In the genomic region with DNA sequence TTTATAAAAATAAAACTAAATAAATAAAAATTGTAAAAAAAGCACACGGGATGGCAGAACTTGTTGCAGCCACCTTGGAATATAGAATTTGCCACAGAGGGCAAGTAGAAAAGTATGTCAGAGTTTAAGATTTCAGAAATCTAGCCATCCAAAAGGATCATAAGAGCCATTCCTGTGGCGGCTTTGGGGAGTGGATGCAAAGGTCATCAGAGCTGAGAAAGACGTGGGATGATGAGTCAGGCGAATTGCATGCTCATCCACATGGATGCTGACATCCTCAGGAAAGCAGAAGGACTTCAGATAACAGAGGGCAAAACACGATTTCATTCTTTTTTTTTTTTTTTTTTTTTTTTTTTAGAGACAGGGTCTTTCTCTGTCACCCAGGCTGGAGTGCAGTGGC, we compare ENCODE assay signal across 8 cellular contexts. TPM values are rescaled to one million over a fixed set of nuclear protein-coding genes. Genes with fewer than 3 reads are reported as not detected.
A peak's percentile ranks its signal among the peaks of the same experiment; 100 is the strongest.
DNase-seq lines count a peak whose midpoint lies in the region; ATAC-seq, FAIRE-seq and TF ChIP-seq lines count a peak whose summit lies in the region.
"Not testable (repeated sequence)": the region's sequence is repeated elsewhere in the genome, so short reads cannot be mapped to it uniquely, and the experiment has no call there.

No MANE protein-coding gene starts in this region.

- intact Hi-C loops in K562 (cut with micrococcal nuclease); HepG2 (cut with micrococcal nuclease; ENCODE audit: unreplicated experiment): not testable (repeated sequence)

- in situ Hi-C loops in K562 (cut with MboI); HepG2 (cut with HindIII; ENCODE audit: extremely low pct_ligation_motif_present, low pct_unique_long_range_greater_than_20kb): not testable (repeated sequence)

- not testable (repeated sequence) for H3K4me2 ChIP-seq in K562 (ENCODE audit: insufficient read depth, low read length); HepG2 (ENCODE audit: low read depth, low read length)

- H3K9me3 ChIP-seq in K562 (replicated peaks; ENCODE audit: control insufficient read depth, insufficient read depth, low read depth, low read length); HepG2 (ENCODE audit: low read length): not testable (repeated sequence)

- 14% methylated on average over 5 of the region's 5 CpGs for WGBS in K562 (ENCODE audit: insufficient coverage, low coverage, missing lambda C conversion rate)
- WGBS in HepG2 (ENCODE audit: low lambda C conversion rate), result 17% methylated on average over 5 of the region's 5 CpGs

- peak overlapping the region; percentile 38 for H3K27ac Mint-ChIP-seq in stimulated activated naive CD8-positive, alpha-beta T cell treated with anti-CD3 and anti-CD28 coated beads, Interleukin-15, Interleukin-2, amounts not matched to agents 100 ng/mL and 50 ng/mL, for 24 hours

- not testable (repeated sequence) for H3K27ac ChIP-seq in K562 (ENCODE audit: extremely low read depth, low read depth, low read length); HepG2 (ENCODE audit: extremely low read length, insufficient read depth, low read length)

- not testable (repeated sequence) for H3K9ac ChIP-seq in K562 (ENCODE audit: insufficient read depth in 1 of 2, low read depth in 2 of 2, low read length in 2 of 2); HepG2 (ENCODE audit: insufficient read depth, low read depth, low read length)

- H3K9me1 ChIP-seq in K562 (ENCODE audit: control insufficient read depth, insufficient read depth, low read length), result not testable (repeated sequence)

- BruUV-seq in K562 (replicated peaks; lab: Mats Ljungman, UMichigan); HepG2 (replicated peaks; lab: Mats Ljungman, UMichigan): not testable (repeated sequence)

- not testable (repeated sequence) for FAIRE-seq in K562 (lab: Jason Lieb, UNC)
- FAIRE-seq in HepG2 (lab: Jason Lieb, UNC), result peak; percentile 32

- not testable (repeated sequence) for H3K4me3 Mint-ChIP-seq in stimulated activated naive CD8-positive, alpha-beta T cell treated with anti-CD3 and anti-CD28 coated beads, Interleukin-15, Interleukin-2, amounts not matched to agents 100 ng/mL and 50 ng/mL, for 24 hours

- H4K20me1 ChIP-seq in K562 (replicated peaks; ENCODE audit: control insufficient read depth, insufficient read depth, low read length); HepG2 (ENCODE audit: insufficient read depth, low read length): not testable (repeated sequence)

- H3K9me3 Mint-ChIP-seq in stimulated activated naive CD8-positive, alpha-beta T cell treated with anti-CD3 and anti-CD28 coated beads, Interleukin-15, Interleukin-2, amounts not matched to agents 100 ng/mL and 50 ng/mL, for 24 hours, result not testable (repeated sequence)

- TF ChIP-seq CTCF in K562 (IDR thresholded peaks at IDR 0.05 in 2 of 3, conservative IDR thresholded peaks at IDR 0.05 in 1 of 3; ENCODE audit: insufficient read depth in 2 of 3, low read depth in 1 of 3, low read length in 3 of 3); fibroblast of mammary gland (conservative IDR thresholded peaks at IDR 0.05; ENCODE audit: control insufficient read depth, insufficient read depth, low read depth, low read length); HepG2 (CRISPR knock-in tag; IDR thresholded peaks at IDR 0.05): not testable (repeated sequence)

- H3K36me3 ChIP-seq in K562 (ENCODE audit: control insufficient read depth, insufficient read depth, low read length); HepG2 (replicated peaks in 1 of 2; ENCODE audit: control insufficient read depth in 1 of 2, insufficient read depth in 2 of 2, low read length in 2 of 2): not testable (repeated sequence)

- not testable (repeated sequence) for ATAC-seq in K562, HepG2

- TF ChIP-seq EP300 in K562 (IDR thresholded peaks at IDR 0.05; ENCODE audit: low read length); HepG2 (IDR thresholded peaks at IDR 0.05; ENCODE audit: low read depth in 2 of 2, low read length in 2 of 2); HepG2 (CRISPR knock-in tag; IDR thresholded peaks at IDR 0.05; ENCODE audit: borderline replicate concordance): not testable (repeated sequence)

- CTCF ChIA-PET in K562 (lab: Yijun Ruan, JAX; ENCODE audit: low intra/inter-chr PET ratio); HepG2 (lab: Yijun Ruan, JAX; ENCODE audit: low intra/inter-chr PET ratio, low total read pairs): not testable (repeated sequence)

- H3K36me3 Mint-ChIP-seq in stimulated activated naive CD8-positive, alpha-beta T cell treated with anti-CD3 and anti-CD28 coated beads, Interleukin-15, Interleukin-2, amounts not matched to agents 100 ng/mL and 50 ng/mL, for 24 hours (ENCODE audit: low read depth), result not testable (repeated sequence)

- TF ChIP-seq RAD21 in K562 (CRISPR knock-in tag; conservative IDR thresholded peaks at IDR 0.05 in 1 of 2, IDR thresholded peaks at IDR 0.05 in 1 of 2); HepG2 (CRISPR knock-in tag; IDR thresholded peaks at IDR 0.05): not testable (repeated sequence)

- peak; percentile 36 for DNase-seq in AG20443 (ENCODE audit: low spot score)
- DNase-seq in GM04504 (ENCODE audit: low read depth), result peak; percentile 16
- peak; percentile 71 for DNase-seq in LHCN-M2 (ENCODE audit: low read depth)
- DNase-seq in SW480 (ENCODE audit: low spot score), result peak; percentile 48
- not testable (repeated sequence) for DNase-seq in K562 (ENCODE audit: extremely low read depth in 1 of 4, low spot score in 3 of 4)
- DNase-seq in fibroblast of mammary gland (ENCODE audit: low read depth), result peak; percentile 81
- peak; percentile 25 for DNase-seq in HepG2 (ENCODE audit: low spot score)

- TF ChIP-seq POLR2A in K562 (conservative IDR thresholded peaks at IDR 0.05); HepG2 (IDR thresholded peaks at IDR 0.05; ENCODE audit: insufficient read depth in 1 of 2, low read depth in 2 of 2, low read length in 2 of 2): not testable (repeated sequence)

- not testable (repeated sequence) for H3K4me3 ChIP-seq in K562; fibroblast of mammary gland (ENCODE audit: control insufficient read depth, low read depth, low read length); HepG2 (replicated peaks in 1 of 3; ENCODE audit: insufficient read depth in 1 of 3, low read depth in 2 of 3, low read length in 3 of 3)

- not testable (repeated sequence) for H3K4me1 ChIP-seq in K562 (replicated peaks in 1 of 2; ENCODE audit: control insufficient read depth in 2 of 2, insufficient read depth in 2 of 2, low read length in 2 of 2); HepG2 (ENCODE audit: insufficient read depth, low read length)

- not testable (repeated sequence) for H2AFZ ChIP-seq in K562 (ENCODE audit: low read depth, low read length); HepG2 (ENCODE audit: low read length)

- not testable (repeated sequence) for H3K4me1 Mint-ChIP-seq in stimulated activated naive CD8-positive, alpha-beta T cell treated with anti-CD3 and anti-CD28 coated beads, Interleukin-15, Interleukin-2, amounts not matched to agents 100 ng/mL and 50 ng/mL, for 24 hours (ENCODE audit: low read depth)

- POLR2A ChIA-PET in K562 (lab: Yijun Ruan, JAX), result not testable (repeated sequence)
- POLR2A ChIA-PET in HepG2 (lab: Yijun Ruan, JAX), result interaction anchor here (0.6 kb wide), 1 partner anchor 38 kb away, joined by 3 read pairs; no protein-coding TSS in a partner anchor

- H3K79me2 ChIP-seq in K562 (ENCODE audit: control insufficient read depth, insufficient read depth, low read length), result peaks cover 11% of the 10 kb centered on the region
- H3K79me2 ChIP-seq in HepG2 (ENCODE audit: insufficient read depth, low read length), result not testable (repeated sequence)

- H3K27me3 Mint-ChIP-seq in stimulated activated naive CD8-positive, alpha-beta T cell treated with anti-CD3 and anti-CD28 coated beads, Interleukin-15, Interleukin-2, amounts not matched to agents 100 ng/mL and 50 ng/mL, for 24 hours, result not testable (repeated sequence)

- not testable (repeated sequence) for H3K27me3 ChIP-seq in K562 (ENCODE audit: control insufficient read depth in 2 of 2, insufficient read depth in 2 of 2, low read length in 2 of 2); HepG2 (ENCODE audit: control insufficient read depth in 1 of 2, insufficient read depth in 2 of 2, low read length in 2 of 2)

RNA-seq across cellular contexts. Expression of gene VKORC1L1, which starts 3.6 kb away (rescaled TPM):
- total RNA-seq in LHCN-M2 (2014; rRNA removed), result 16.4 and 18.2 TPM in 2 replicates
- polyA plus RNA-seq in LHCN-M2 (2012), result 17.9 TPM
- 18.7 and 31.0 TPM in 2 replicates for total RNA-seq in K562 (2011; cell fraction: chromatin; rRNA removed; ENCODE audit: low replicate concordance)
- total RNA-seq in K562 (2011; cell fraction: nucleolus; rRNA removed), result 17.2 and 18.3 TPM in 2 replicates
- total RNA-seq in K562 (2011; cell fraction: nucleoplasm; rRNA removed), result 35.9 and 64.1 TPM in 2 replicates
- 12.1 and 17.4 TPM in 2 replicates for total RNA-seq in K562 (2014; rRNA removed)
- 19.2 and 19.3 TPM in 2 replicates for total RNA-seq in K562 (2014; rRNA removed; fragmentation: Illumina TruSeq; extraction: Trizol)
- total RNA-seq in K562 (2015; rRNA removed; fragmentation: Illumina TruSeq; extraction: Trizol), result 17.6 and 18.5 TPM in 2 replicates
- 31.5 and 34.3 TPM in 2 replicates for total RNA-seq in K562 (2021)
- polyA plus RNA-seq in K562 (2011; rRNA removed), result 20.1 and 32.9 TPM in 2 replicates
- polyA plus RNA-seq in K562 (2011; cell fraction: cytosol; rRNA removed), result 14.9 and 17.2 TPM in 2 replicates
- 4.8 and 6.6 TPM in 2 replicates for polyA plus RNA-seq in K562 (2011; cell fraction: nucleus; rRNA removed)
- 19.8 and 23.8 TPM in 2 replicates for polyA plus RNA-seq in K562 (2012)
- polyA plus RNA-seq in K562 (2014; fragmentation: Illumina TruSeq; extraction: Trizol), result 31.6 and 36.5 TPM in 2 replicates
- 1 to 10 TPM; 6.8 to 8.1 TPM for polyA plus RNA-seq in K562 (2014; fragmentation: Nextera tagmentation; extraction: Ambion mirVana)
- polyA plus RNA-seq in K562 (2014; rRNA removed), result 21.0 and 30.3 TPM in 2 replicates
- 24.5 and 35.4 TPM in 2 replicates for polyA minus RNA-seq in K562 (2011; rRNA and poly(A)+ RNA removed)
- 11.2 and 18.7 TPM in 2 replicates for polyA minus RNA-seq in K562 (2011; cell fraction: cytosol; rRNA and poly(A)+ RNA removed)
- 3.1 and 3.7 TPM in 2 replicates for polyA minus RNA-seq in K562 (2011; cell fraction: nucleus; rRNA and poly(A)+ RNA removed)
- total RNA-seq in HepG2 (2016; rRNA removed; fragmentation: Illumina TruSeq; extraction: Trizol), result 13.9 and 17.3 TPM in 2 replicates
- 5.4 and 6.2 TPM in 2 replicates for total RNA-seq in HepG2 (2016; cell fraction: cytosol; rRNA removed; fragmentation: Illumina TruSeq; extraction: Trizol; ENCODE audit: low read depth)
- 13.3 and 17.0 TPM in 2 replicates for total RNA-seq in HepG2 (2016; cell fraction: insoluble cytoplasmic fraction; rRNA removed; fragmentation: Illumina TruSeq; extraction: Trizol)
- 19.7 TPM in 2 replicates for total RNA-seq in HepG2 (2016; cell fraction: membrane; rRNA removed; fragmentation: Illumina TruSeq; extraction: Trizol)
- 14.2 and 17.7 TPM in 2 replicates for total RNA-seq in HepG2 (2016; cell fraction: nucleus; rRNA removed; fragmentation: Illumina TruSeq; extraction: Trizol)
- polyA plus RNA-seq in HepG2 (2011; rRNA removed), result 15.3 and 16.5 TPM in 2 replicates
- polyA plus RNA-seq in HepG2 (2011; cell fraction: cytosol; rRNA removed), result 10.3 and 13.2 TPM in 2 replicates
- polyA plus RNA-seq in HepG2 (2011; cell fraction: nucleus; rRNA removed), result 2.8 and 3.2 TPM in 2 replicates
- 17.6 and 18.4 TPM in 2 replicates for polyA plus RNA-seq in HepG2 (2012)
- 16.0 and 21.6 TPM in 2 replicates for polyA plus RNA-seq in HepG2 (2016; cell fraction: cytosol; fragmentation: Illumina TruSeq; extraction: Trizol; ENCODE audit: low read depth)
- polyA plus RNA-seq in HepG2 (2016; cell fraction: insoluble cytoplasmic fraction; fragmentation: Illumina TruSeq; extraction: Trizol; ENCODE audit: low read depth), result 20.1 and 20.8 TPM in 2 replicates
- polyA plus RNA-seq in HepG2 (2016; cell fraction: membrane; fragmentation: Illumina TruSeq; extraction: Trizol; ENCODE audit: low read depth), result 25.0 and 28.2 TPM in 2 replicates
- polyA plus RNA-seq in HepG2 (2016; cell fraction: nucleus; fragmentation: Illumina TruSeq; extraction: Trizol; ENCODE audit: insufficient read depth, low read depth), result 26.0 and 26.9 TPM in 2 replicates
- 33.7 and 39.5 TPM in 2 replicates for polyA minus RNA-seq in HepG2 (2011; rRNA and poly(A)+ RNA removed; ENCODE audit: low replicate concordance)
- polyA minus RNA-seq in HepG2 (2011; cell fraction: cytosol; rRNA and poly(A)+ RNA removed), result 14.4 and 18.4 TPM in 2 replicates
- polyA minus RNA-seq in HepG2 (2011; cell fraction: nucleus; rRNA and poly(A)+ RNA removed), result 5.7 and 9.1 TPM in 2 replicates
